In genomic region chr6:150866147-150867073, GRCh38 we compare ENCODE assay signal across 8 cellular contexts. TPM values are rescaled to one million over a fixed set of nuclear protein-coding genes. Genes with fewer than 3 reads are reported as not detected.
DNase-seq lines count a peak whose midpoint lies in the region; ATAC-seq and TF ChIP-seq lines count a peak whose summit lies in the region.

No MANE protein-coding gene starts in this region.

- no peaks in the 10 kb centered on the region for H3K9me3 Mint-ChIP-seq in activated CD8-positive, alpha-beta T cell treated with anti-CD3 and anti-CD28 coated beads for 36 hours

- POLR2A ChIA-PET in BJ (lab: Charles Lee): interaction anchor here (0.6 to 2.0 kb wide), 4 partner anchors 13 to 149 kb away, joined by 3 to 11 read pairs (median 5); no protein-coding TSS in a partner anchor
- POLR2A ChIA-PET in activated CD8-positive, alpha-beta T cell treated with anti-CD3 and anti-CD28 coated beads for 36 hours (lab: Charles Lee): interaction anchor here (0.6 to 1.7 kb wide), 7 partner anchors 9 to 1037 kb away, joined by 3 to 5 read pairs (median 3); no protein-coding TSS in a partner anchor

- H3K4me1 Mint-ChIP-seq in activated CD8-positive, alpha-beta T cell treated with anti-CD3 and anti-CD28 coated beads for 36 hours (ENCODE audit: low read depth): peaks cover 28% of the 10 kb centered on the region

- H3K27me3 ChIP-seq in BJ (ENCODE audit: control insufficient read depth, insufficient read depth, low read length): no peaks in the 10 kb centered on the region

- DNase-seq in BJ (ENCODE audit: low read depth) (peak; percentile 50), NCI-H69 (lab: John Stamatoyannopoulos, UW) (peak; percentile 94), ecto neural progenitor cell (ENCODE audit: low spot score) (peak; percentile 92), lung microvascular endothelial cell (ENCODE audit: low read depth in 2 of 2) (peak; percentile 94 to 96)
- peak; percentile 85 for DNase-seq in activated CD8-positive, alpha-beta T cell treated with anti-CD3 and anti-CD28 coated beads for 36 hours
- DNase-seq in stimulated activated CD4-positive, alpha-beta T cell treated with anti-CD3 and anti-CD28 coated beads, TNF-alpha, amount 100 ng/mL, for 24 hours (ENCODE audit: low read depth in 3 of 3): peak; percentile 66 to 86 (median 69)

- no peak for TF ChIP-seq CTCF in BJ (IDR thresholded peaks at IDR 0.05; ENCODE audit: insufficient read depth, low read depth, low read length)
- TF ChIP-seq CTCF in activated CD8-positive, alpha-beta T cell treated with anti-CD3 and anti-CD28 coated beads for 36 hours (IDR thresholded peaks at IDR 0.05): no peak

- CTCF ChIA-PET in BJ (lab: Yijun Ruan, JAX): interaction anchor here (0.6 to 2.5 kb wide), 7 partner anchors 10 to 795 kb away, joined by 3 to 10 read pairs (median 5); no protein-coding TSS in a partner anchor
- CTCF ChIA-PET in activated CD8-positive, alpha-beta T cell treated with anti-CD3 and anti-CD28 coated beads for 36 hours (lab: Charles Lee): interaction anchor here (1.2 to 2.6 kb wide), 3 partner anchors 18 to 49 kb away, joined by 3 to 16 read pairs (median 7); no protein-coding TSS in a partner anchor

- intact Hi-C loops in activated CD8-positive, alpha-beta T cell treated with anti-CD3 and anti-CD28 coated beads for 36 hours (cut with micrococcal nuclease): no loop called here

- no peaks in the 10 kb centered on the region for H3K36me3 ChIP-seq in BJ (ENCODE audit: control insufficient read depth, insufficient read depth, low read length)

- H3K4me3 Mint-ChIP-seq in activated CD8-positive, alpha-beta T cell treated with anti-CD3 and anti-CD28 coated beads for 36 hours: peak overlapping the region; percentile 80

- peaks cover 12% of the 10 kb centered on the region for H3K27me3 Mint-ChIP-seq in activated CD8-positive, alpha-beta T cell treated with anti-CD3 and anti-CD28 coated beads for 36 hours

- ATAC-seq in GM19043 (IDR thresholded peaks at IDR 0.05; ENCODE audit: low read depth, unreplicated experiment) (peak; percentile 67), HG03280 (IDR thresholded peaks at IDR 0.05; ENCODE audit: unreplicated experiment) (peak; percentile 70)
- ATAC-seq in activated CD8-positive, alpha-beta T cell treated with anti-CD3 and anti-CD28 coated beads for 36 hours: peak; percentile 77

- H3K36me3 Mint-ChIP-seq in activated CD8-positive, alpha-beta T cell treated with anti-CD3 and anti-CD28 coated beads for 36 hours (ENCODE audit: low read depth): peaks cover 19% of the 10 kb centered on the region

- H3K27ac Mint-ChIP-seq in activated CD8-positive, alpha-beta T cell treated with anti-CD3 and anti-CD28 coated beads for 36 hours: peak overlapping the region; percentile 94

- H3K4me3 ChIP-seq in BJ (ENCODE audit: low read depth, low read length): peak overlapping the region; percentile 83

RNA-seq across cellular contexts. Expression of gene MTHFD1L, which starts 0.9 kb away (rescaled TPM):
- polyA plus RNA-seq in BJ (2011; rRNA removed): 58.9 and 70.7 TPM in 2 replicates
- polyA minus RNA-seq in BJ (2011; rRNA and poly(A)+ RNA removed): 54.6 and 55.8 TPM in 2 replicates
- 100 to 1,000 TPM; 155 to 158 TPM for total RNA-seq in activated CD8-positive, alpha-beta T cell treated with anti-CD3 and anti-CD28 coated beads for 36 hours
- 30.3 and 45.6 TPM in 2 replicates for total RNA-seq in lung microvascular endothelial cell

Comparison
In these comparisons a context has a peak if more than half of its experiments do, and no peak if none do; other contexts are left out.
1. Peak in every context shown above with its lines: DNase-seq, ATAC-seq and H3K4me3 ChIP-seq.